In the genomic region with DNA sequence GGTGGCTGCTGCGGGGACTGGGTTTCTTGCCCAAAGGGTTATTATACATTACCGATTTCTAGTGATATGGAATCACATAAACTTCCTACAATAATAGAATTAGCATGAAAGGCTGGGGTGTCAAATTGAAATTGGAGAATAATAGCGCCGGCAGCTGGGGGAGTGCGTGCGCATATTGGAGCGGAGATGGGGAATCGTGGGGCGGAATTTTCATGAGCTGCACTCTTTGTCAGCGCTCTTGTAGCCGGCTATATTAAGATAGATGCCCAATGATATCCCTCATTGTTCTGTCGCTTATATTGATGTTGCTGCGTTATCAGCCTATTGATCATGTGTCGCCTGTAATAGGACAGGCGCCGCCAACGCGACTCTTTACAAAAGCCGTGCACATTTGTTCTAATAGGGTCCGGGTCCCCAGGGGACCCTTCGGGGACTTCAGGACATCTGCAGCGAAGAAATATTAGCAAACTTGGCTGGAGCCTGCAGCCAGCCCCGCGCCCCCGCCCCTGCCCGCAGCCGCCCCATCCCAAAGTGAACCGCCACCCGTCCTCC, we compare ENCODE assay signal across 20 cellular contexts. TPM values are rescaled to one million over a fixed set of nuclear protein-coding genes. Genes with fewer than 3 reads are reported as not detected.
A peak's percentile ranks its signal among the peaks of the same experiment; 100 is the strongest.
DNase-seq lines count a peak whose midpoint lies in the region; ATAC-seq and TF ChIP-seq lines count a peak whose summit lies in the region.
"Had no signal": no experiment of that assay in that cellular context is flagged by ENCODE, and none has a peak within 500 bp of the region (broad histone marks: within the 10 kb centered on the region; RNA-seq: fewer than 3 reads in every experiment).

No MANE protein-coding gene starts in this region.

- H3K4me3 Mint-ChIP-seq in natural killer cell: peak overlapping the region; percentile 69
- H3K4me3 Mint-ChIP-seq in natural killer cell treated with Interleukin-12 subunit alpha and Interleukin-12 subunit beta and Interleukin-15 and Interleukin-18, amount 100 ng/mL, for 72 hours: no peak overlapping the region
- H3K4me3 Mint-ChIP-seq in T-helper 17 cell: peak overlapping the region; percentile 63
- no peak overlapping the region for H3K4me3 Mint-ChIP-seq in endodermal cell
- H3K4me3 Mint-ChIP-seq in stimulated activated naive B cell treated with anti-CD40 and anti-IgM and Interleukin-4, amounts not matched to agents 10 μg/mL and 1 μg/mL and 100 μg/mL, for 72 hours: no peak overlapping the region

- no peaks in the 10 kb centered on the region for H3K36me3 Mint-ChIP-seq in natural killer cell
- peaks cover 4% of the 10 kb centered on the region for H3K36me3 Mint-ChIP-seq in natural killer cell treated with Interleukin-12 subunit alpha and Interleukin-12 subunit beta and Interleukin-15 and Interleukin-18, amount 100 ng/mL, for 72 hours
- H3K36me3 Mint-ChIP-seq in T-helper 17 cell (ENCODE audit: low read depth): peaks cover 5% of the 10 kb centered on the region
- H3K36me3 Mint-ChIP-seq in endodermal cell (ENCODE audit: low read depth): no peaks in the 10 kb centered on the region
- H3K36me3 Mint-ChIP-seq in stimulated activated naive B cell treated with anti-CD40 and anti-IgM and Interleukin-4, amounts not matched to agents 10 μg/mL and 1 μg/mL and 100 μg/mL, for 72 hours: peaks cover 2 to 7% of the 10 kb centered on the region in 2 donors

- H3K4me1 ChIP-seq in endodermal cell (ENCODE audit: control insufficient read depth, insufficient read depth, low read length) (peaks cover 4% of the 10 kb centered on the region), gastrocnemius medialis (peaks cover 3% of the 10 kb centered on the region in 2 donors), upper lobe of right lung (peaks cover 5% of the 10 kb centered on the region)

- H3K27ac Mint-ChIP-seq in natural killer cell (peak overlapping the region in 1 of 2 donors; percentile 24), T-helper 17 cell (peak overlapping the region; percentile 77), endodermal cell (no peak overlapping the region)
- peak overlapping the region in 1 of 2 donors; percentile 56 for H3K27ac Mint-ChIP-seq in natural killer cell treated with Interleukin-12 subunit alpha and Interleukin-12 subunit beta and Interleukin-15 and Interleukin-18, amount 100 ng/mL, for 72 hours
- H3K27ac Mint-ChIP-seq in stimulated activated naive B cell treated with anti-CD40 and anti-IgM and Interleukin-4, amounts not matched to agents 10 μg/mL and 1 μg/mL and 100 μg/mL, for 72 hours: peak overlapping the region; percentile 90

- DNase-seq in natural killer cell (no peak), T-helper 17 cell (no peak), endodermal cell (peak; percentile 53), NOMO-1 treated with DMSO at 0.1 percent for 48 hours (lab: John Stamatoyannopoulos, UW; ENCODE audit: unreplicated experiment) (no peak), gastrocnemius medialis (no peak), upper lobe of right lung (no peak)
- DNase-seq in natural killer cell treated with Interleukin-12 subunit alpha and Interleukin-12 subunit beta and Interleukin-15 and Interleukin-18, amount 100 ng/mL, for 72 hours (ENCODE audit: low spot score): no peak
- DNase-seq in stimulated activated naive B cell treated with anti-CD40 and anti-IgM and Interleukin-4, amounts not matched to agents 10 μg/mL and 1 μg/mL and 100 μg/mL, for 72 hours: no peak
- DNase-seq: activated effector memory CD4-positive, alpha-beta T cell treated with Interleukin-2 at 50 U/mL for 16 hours; cortex of kidney; DMS53; GOT3; NCI-H2029 treated with DMSO at 0.1 percent for 48 hours; OCI-M1; stimulated activated naive CD4-positive, alpha-beta T cell; transverse colon had no signal

- TF ChIP-seq CTCF in natural killer cell (IDR thresholded peaks at IDR 0.05) (no peak), endodermal cell (conservative IDR thresholded peaks at IDR 0.05) (no peak), gastrocnemius medialis (IDR thresholded peaks at IDR 0.05 in 4 of 5, conservative IDR thresholded peaks at IDR 0.05 in 1 of 5) (no peak), upper lobe of right lung (IDR thresholded peaks at IDR 0.05) (no peak)

- H3K9me3 ChIP-seq in T-helper 17 cell (ENCODE audit: control insufficient read depth, low read length, poor library complexity, severe bottlenecking) (no peaks in the 10 kb centered on the region), endodermal cell (ENCODE audit: control insufficient read depth, low read length) (no peaks in the 10 kb centered on the region), gastrocnemius medialis (no peaks in the 10 kb centered on the region), upper lobe of right lung (no peaks in the 10 kb centered on the region)
- H3K9me3 ChIP-seq: gastroesophageal sphincter, transverse colon had no signal

- intact Hi-C loops in natural killer cell (cut with micrococcal nuclease) (no loop called here), gastrocnemius medialis (cut with DNase I; ENCODE audit: low total_unique reads) (no loop called here), upper lobe of right lung (cut with DNase I) (no loop called here)

- H3K36me3 ChIP-seq in endodermal cell (ENCODE audit: control insufficient read depth, insufficient read depth, low read length) (no peaks in the 10 kb centered on the region), gastrocnemius medialis (no peaks in the 10 kb centered on the region), upper lobe of right lung (no peaks in the 10 kb centered on the region)
- H3K36me3 ChIP-seq: gastroesophageal sphincter, transverse colon had no signal

- no peaks in the 10 kb centered on the region for H3K9me3 Mint-ChIP-seq in natural killer cell
- no peaks in the 10 kb centered on the region for H3K9me3 Mint-ChIP-seq in natural killer cell treated with Interleukin-12 subunit alpha and Interleukin-12 subunit beta and Interleukin-15 and Interleukin-18, amount 100 ng/mL, for 72 hours
- H3K9me3 Mint-ChIP-seq in endodermal cell: no peaks in the 10 kb centered on the region
- H3K9me3 Mint-ChIP-seq in stimulated activated naive B cell treated with anti-CD40 and anti-IgM and Interleukin-4, amounts not matched to agents 10 μg/mL and 1 μg/mL and 100 μg/mL, for 72 hours: peaks cover 0 to 2% of the 10 kb centered on the region in 2 donors

- TF ChIP-seq POLR2A in gastrocnemius medialis (IDR thresholded peaks at IDR 0.05): no peak

- WGBS in endodermal cell (ENCODE audit: insufficient coverage in 1 of 2, insufficient read length in 1 of 2), 2 experiments: 3% methylated on average over 13 to 27 of the region's 29 CpGs

- H3K27me3 Mint-ChIP-seq in natural killer cell (ENCODE audit: low read depth in 2 of 2) (peaks cover 32 to 43% of the 10 kb centered on the region in 2 donors), T-helper 17 cell (peaks cover 40% of the 10 kb centered on the region), endodermal cell (ENCODE audit: insufficient read depth) (peaks cover 82% of the 10 kb centered on the region)
- peaks cover 29 to 34% of the 10 kb centered on the region in 2 donors for H3K27me3 Mint-ChIP-seq in natural killer cell treated with Interleukin-12 subunit alpha and Interleukin-12 subunit beta and Interleukin-15 and Interleukin-18, amount 100 ng/mL, for 72 hours
- H3K27me3 Mint-ChIP-seq in stimulated activated naive B cell treated with anti-CD40 and anti-IgM and Interleukin-4, amounts not matched to agents 10 μg/mL and 1 μg/mL and 100 μg/mL, for 72 hours: peaks cover 38 to 49% of the 10 kb centered on the region in 2 donors

- H3K27ac ChIP-seq in endodermal cell (ENCODE audit: low read depth, low read length) (peak overlapping the region; percentile 63), gastrocnemius medialis (no peak overlapping the region), upper lobe of right lung (no peak overlapping the region)
- H3K27ac ChIP-seq: epithelial cell of prostate, gastroesophageal sphincter, transverse colon had no signal

- in situ Hi-C loops in gastrocnemius medialis (cut with MboI; ENCODE audit: low sequenced_read_pairs in 4 of 4): no loop called here

- ATAC-seq in natural killer cell (no peak), T-helper 17 cell (no peak), gastrocnemius medialis (no peak), upper lobe of right lung (no peak)
- no peak for ATAC-seq in natural killer cell treated with Interleukin-12 subunit alpha and Interleukin-12 subunit beta and Interleukin-15 and Interleukin-18, amount 100 ng/mL, for 72 hours
- ATAC-seq in stimulated activated naive B cell treated with anti-CD40 and anti-IgM and Interleukin-4, amounts not matched to agents 10 μg/mL and 1 μg/mL and 100 μg/mL, for 72 hours (replicated peaks): no peak
- ATAC-seq: gastroesophageal sphincter had no signal

- H3K9ac ChIP-seq in endodermal cell (ENCODE audit: extremely low read depth, low read length, poor library complexity, severe bottlenecking): no peak overlapping the region

- H3K4me3 ChIP-seq in endodermal cell (ENCODE audit: low read length) (no peak overlapping the region), gastrocnemius medialis (no peak overlapping the region), upper lobe of right lung (no peak overlapping the region)
- H3K4me3 ChIP-seq: gastroesophageal sphincter, transverse colon had no signal

- peaks cover 93% of the 10 kb centered on the region for H3K27me3 ChIP-seq in endodermal cell (ENCODE audit: control insufficient read depth, insufficient read depth, low read length, poor library complexity, severe bottlenecking)
- H3K27me3 ChIP-seq in gastrocnemius medialis: peaks cover 83 to 89% (median 87%) of the 10 kb centered on the region in 3 donors
- peaks cover 90% of the 10 kb centered on the region for H3K27me3 ChIP-seq in upper lobe of right lung

- H3K4me1 Mint-ChIP-seq in natural killer cell (peaks cover 10 to 15% of the 10 kb centered on the region in 2 donors), T-helper 17 cell (peaks cover 7% of the 10 kb centered on the region), endodermal cell (peaks cover 16% of the 10 kb centered on the region)
- H3K4me1 Mint-ChIP-seq in natural killer cell treated with Interleukin-12 subunit alpha and Interleukin-12 subunit beta and Interleukin-15 and Interleukin-18, amount 100 ng/mL, for 72 hours (ENCODE audit: low read depth in 2 of 2): peaks cover 9 to 13% of the 10 kb centered on the region in 2 donors
- H3K4me1 Mint-ChIP-seq in stimulated activated naive B cell treated with anti-CD40 and anti-IgM and Interleukin-4, amounts not matched to agents 10 μg/mL and 1 μg/mL and 100 μg/mL, for 72 hours: peaks cover 10 to 15% of the 10 kb centered on the region in 2 donors

RNA-seq across cellular contexts. Expression of gene UNCX, which starts 5.1 kb away (rescaled TPM):
- total RNA-seq in natural killer cell: not detected
- not detected for total RNA-seq in natural killer cell treated with Interleukin-12 subunit alpha and Interleukin-12 subunit beta and Interleukin-15 and Interleukin-18, amount 100 ng/mL, for 72 hours
- not detected for total RNA-seq in T-helper 17 cell
- under 1 TPM in 1 of 2 donors, not detected in 1; 0.13 TPM for total RNA-seq in endodermal cell
- 15.6 TPM for polyA plus RNA-seq in endodermal cell (2013, experiment 1 of 2)
- 11.1 TPM for polyA plus RNA-seq in endodermal cell (2013, experiment 2 of 2)
- total RNA-seq in gastrocnemius medialis: not detected
- not detected for total RNA-seq in upper lobe of right lung
- total RNA-seq: gastroesophageal sphincter, lower leg skin, transverse colon had no signal
- polyA plus RNA-seq: BJ had no signal

Comparison
In these comparisons a context has a peak if more than half of its experiments do, and no peak if none do; other contexts are left out.
1. H3K4me3 Mint-ChIP-seq: peak in natural killer cell (single experiment) and T-helper 17 cell (single experiment); none in natural killer cell treated with Interleukin-12 subunit alpha and Interleukin-12 subunit beta and Interleukin-15 and Interleukin-18, amount 100 ng/mL, for 72 hours (single experiment), endodermal cell (single experiment) and stimulated activated naive B cell treated with anti-CD40 and anti-IgM and Interleukin-4, amounts not matched to agents 10 μg/mL and 1 μg/mL and 100 μg/mL, for 72 hours (0 of 2).